40 cellular contexts compared by ENCODE assay signal in genomic region chr3:138038725-138039462, GRCh38. TPM values are rescaled to one million over a fixed set of nuclear protein-coding genes. Genes with fewer than 3 reads are reported as not detected.
"Had no signal": no experiment of that assay in that cellular context is flagged by ENCODE, and none has a peak within 500 bp of the region (broad histone marks: within the 10 kb centered on the region; RNA-seq: fewer than 3 reads in every experiment).

No MANE protein-coding gene starts in this region.

- DNase-seq: activated CD4-positive, alpha-beta T cell treated with anti-CD3 and anti-CD28 coated beads for 4 hours; activated CD4-positive, alpha-beta T cell treated with anti-CD3 and anti-CD28 coated beads, Interleukin-2, amount 50 U/mL, for 4 hours; activated CD8-positive, alpha-beta memory T cell treated with anti-CD3 and anti-CD28 coated beads, Interleukin-2, amount 50 U/mL, for 4 hours; activated effector memory CD4-positive, alpha-beta T cell treated with anti-CD3 and anti-CD28 coated beads, Interleukin-2, amount 50 U/mL, for 16 hours; activated naive CD4-positive, alpha-beta T cell treated with anti-CD3 and anti-CD28 coated beads for 36 hours; activated naive CD8-positive, alpha-beta T cell treated with anti-CD3 and anti-CD28 coated beads for 36 hours; activated T-cell treated with anti-CD3 and anti-CD28 coated beads, Interleukin-2, amount 50 U/mL, for 1 hour; amniotic stem cell; brain microvascular endothelial cell; dorsolateral prefrontal cortex; effector memory CD4-positive, alpha-beta T cell; erythroblast; head of caudate nucleus; hippocampal formation; immature natural killer cell; ovary; stimulated activated CD4-positive, alpha-beta T cell treated with anti-CD3 and anti-CD28 coated beads, Interleukin-4, amount 100 ng/mL, for 4 hours; stimulated activated CD8-positive, alpha-beta memory T cell treated with anti-CD3 and anti-CD28 coated beads, Interleukin-4, amount 100 ng/mL, for 48 hours; T-helper 1 cell; tibial artery had no signal

- H3K4me3 ChIP-seq: coronary artery, dorsolateral prefrontal cortex, gastroesophageal sphincter, ovary, skin epidermis, suprapubic skin, tibial artery had no signal

- H3K27ac ChIP-seq: brain microvascular endothelial cell, coronary artery, dorsolateral prefrontal cortex, gastroesophageal sphincter, neutrophil, ovary, skin epidermis, suprapubic skin, tibial artery had no signal

- H3K27me3 ChIP-seq: brain microvascular endothelial cell, dorsolateral prefrontal cortex, gastroesophageal sphincter, neutrophil, ovary, suprapubic skin, tibial artery had no signal

- H3K4me3 Mint-ChIP-seq: activated naive CD4-positive, alpha-beta T cell treated with anti-CD3 and anti-CD28 coated beads for 36 hours; activated naive CD8-positive, alpha-beta T cell treated with anti-CD3 and anti-CD28 coated beads for 36 hours; activated T-helper 1 cell treated with anti-CD3 and anti-CD28 coated beads, Interleukin-12 subunit alpha, Interleukin-12 subunit beta, Interleukin-2, Interleukin-4 antibody, amounts not matched to agents 30 ng/mL and 10 ng/mL and 1 ng/mL, durations not matched to agents 14 hours and 24 hours and 36 hours; immature natural killer cell; nephron; stimulated activated memory B cell treated with anti-CD40 and anti-IgM and Interleukin-4, amounts not matched to agents 10 μg/mL and 1 μg/mL and 100 μg/mL, for 72 hours; T-helper 2 cell treated with Interferon-gamma antibody and Interleukin-4, amounts not matched to agents 5 μg/mL and 100 μg/mL, for 36 hours had no signal

- H3K27ac Mint-ChIP-seq: activated naive CD4-positive, alpha-beta T cell treated with anti-CD3 and anti-CD28 coated beads for 36 hours; activated naive CD8-positive, alpha-beta T cell treated with anti-CD3 and anti-CD28 coated beads for 36 hours; activated T-helper 1 cell treated with anti-CD3 and anti-CD28 coated beads, Interleukin-12 subunit alpha, Interleukin-12 subunit beta, Interleukin-2, Interleukin-4 antibody, amounts not matched to agents 30 ng/mL and 10 ng/mL and 1 ng/mL, durations not matched to agents 14 hours and 24 hours and 36 hours; immature natural killer cell; nephron; progenitor cell of endocrine pancreas; stimulated activated memory B cell treated with anti-CD40 and anti-IgM and Interleukin-4, amounts not matched to agents 10 μg/mL and 1 μg/mL and 100 μg/mL, for 72 hours; T-helper 2 cell treated with Interferon-gamma antibody and Interleukin-4, amounts not matched to agents 5 μg/mL and 100 μg/mL, for 36 hours had no signal

- H3K36me3 ChIP-seq: brain microvascular endothelial cell, gastroesophageal sphincter, ovary, suprapubic skin, tibial artery had no signal

- ATAC-seq: gastroesophageal sphincter; sciatic nerve; stimulated activated memory B cell treated with anti-CD40 and anti-IgM and Interleukin-4, amounts not matched to agents 10 μg/mL and 1 μg/mL and 100 μg/mL, for 72 hours had no signal

- H3K27me3 Mint-ChIP-seq: progenitor cell of endocrine pancreas had no signal

- H3K4me1 Mint-ChIP-seq: activated naive CD8-positive, alpha-beta T cell treated with anti-CD3 and anti-CD28 coated beads for 36 hours; immature natural killer cell; nephron; stimulated activated memory B cell treated with anti-CD40 and anti-IgM and Interleukin-4, amounts not matched to agents 10 μg/mL and 1 μg/mL and 100 μg/mL, for 72 hours had no signal

- H3K36me3 Mint-ChIP-seq: activated naive CD8-positive, alpha-beta T cell treated with anti-CD3 and anti-CD28 coated beads for 36 hours; immature natural killer cell; stimulated activated memory B cell treated with anti-CD40 and anti-IgM and Interleukin-4, amounts not matched to agents 10 μg/mL and 1 μg/mL and 100 μg/mL, for 72 hours had no signal

- H3K9me3 Mint-ChIP-seq: activated naive CD4-positive, alpha-beta T cell treated with anti-CD3 and anti-CD28 coated beads for 36 hours; activated naive CD8-positive, alpha-beta T cell treated with anti-CD3 and anti-CD28 coated beads for 36 hours; activated T-helper 1 cell treated with anti-CD3 and anti-CD28 coated beads, Interleukin-12 subunit alpha, Interleukin-12 subunit beta, Interleukin-2, Interleukin-4 antibody, amounts not matched to agents 30 ng/mL and 10 ng/mL and 1 ng/mL, durations not matched to agents 14 hours and 24 hours and 36 hours; nephron; stimulated activated memory B cell treated with anti-CD40 and anti-IgM and Interleukin-4, amounts not matched to agents 10 μg/mL and 1 μg/mL and 100 μg/mL, for 72 hours; T-helper 2 cell treated with Interferon-gamma antibody and Interleukin-4, amounts not matched to agents 5 μg/mL and 100 μg/mL, for 36 hours had no signal

RNA-seq across cellular contexts. Expression of gene CLDN18, which starts 28.9 kb away (rescaled TPM):
- total RNA-seq: activated CD8-positive, alpha-beta memory T cell treated with anti-CD3 and anti-CD28 coated beads for 36 hours; activated naive CD4-positive, alpha-beta T cell treated with anti-CD3 and anti-CD28 coated beads for 36 hours; activated naive CD8-positive, alpha-beta T cell treated with anti-CD3 and anti-CD28 coated beads for 36 hours; activated T-helper 1 cell treated with anti-CD3 and anti-CD28 coated beads, Interleukin-12 subunit alpha, Interleukin-12 subunit beta, Interleukin-2, Interleukin-4 antibody, amounts not matched to agents 30 ng/mL and 10 ng/mL and 1 ng/mL, durations not matched to agents 14 hours and 24 hours and 36 hours; astrocyte; cardiac septum; dorsolateral prefrontal cortex; fibroblast of lung; fibroblast of villous mesenchyme; gastroesophageal sphincter; kidney epithelial cell; lung microvascular endothelial cell; renal cortical epithelial cell; suprapubic skin; urinary bladder had no signal
- polyA plus RNA-seq: fibroblast of lung, immature natural killer cell, urinary bladder had no signal
